Comparison of ENCODE assay signal across 18 cellular contexts in genomic region chr2:8607591-8607990, GRCh38.
A peak's percentile ranks its signal among the peaks of the same experiment; 100 is the strongest.
DNase-seq lines count a peak whose midpoint lies in the region; ATAC-seq, FAIRE-seq and TF ChIP-seq lines count a peak whose summit lies in the region.
"Had no signal": no experiment of that assay in that cellular context is flagged by ENCODE, and none has a peak within 500 bp of the region (broad histone marks: within the 10 kb centered on the region; RNA-seq: fewer than 3 reads in every experiment).

No MANE protein-coding gene starts in this region.

- TF ChIP-seq POLR2A in A549 (IDR thresholded peaks at IDR 0.05; ENCODE audit: low read length) = no peak

- FAIRE-seq in A549 (lab: Jason Lieb, UNC) = no peak
- FAIRE-seq: HTR-8/SVneo, TTC549 had no signal

- peaks cover 24% of the 10 kb centered on the region for H3K4me1 Mint-ChIP-seq in activated T-helper 17 cell treated with anti-CD3 and anti-CD28 coated beads, Interleukin-2, amount 50 U/mL, for 72 hours

- H3K9me3 ChIP-seq in A549 = no peaks in the 10 kb centered on the region

- ATAC-seq in A549 (no peak), HG02970 (IDR thresholded peaks at IDR 0.05; ENCODE audit: low FRiP score, unreplicated experiment) (no peak)
- no peak for ATAC-seq in activated T-helper 17 cell treated with anti-CD3 and anti-CD28 coated beads, Interleukin-2, amount 50 U/mL, for 72 hours (replicated peaks)
- ATAC-seq: foreskin keratinocyte had no signal

- TF ChIP-seq RAD21 in A549 (conservative IDR thresholded peaks at IDR 0.05 in 1 of 2, IDR thresholded peaks at IDR 0.05 in 1 of 2) = no peak

- 74% methylated on average over 5 of the region's 5 CpGs for WGBS in A549 (ENCODE audit: missing lambda C conversion rate)

- peaks cover 43% of the 10 kb centered on the region for H3K4me1 ChIP-seq in A549
- H3K4me1 ChIP-seq: foreskin keratinocyte had no signal

- no peaks in the 10 kb centered on the region for H3K27me3 Mint-ChIP-seq in activated T-helper 17 cell treated with anti-CD3 and anti-CD28 coated beads, Interleukin-2, amount 50 U/mL, for 72 hours
- H3K27me3 Mint-ChIP-seq: CD4-positive, alpha-beta T cell had no signal

- H3K4me3 ChIP-seq in A549 = no peak overlapping the region

- TF ChIP-seq EP300 in A549 (IDR thresholded peaks at IDR 0.05) = no peak

- peak overlapping the region; percentile 35 for H3K4me3 Mint-ChIP-seq in activated T-helper 17 cell treated with anti-CD3 and anti-CD28 coated beads, Interleukin-2, amount 50 U/mL, for 72 hours
- H3K4me3 Mint-ChIP-seq: activated CD8-positive, alpha-beta memory T cell treated with anti-CD3 and anti-CD28 coated beads, Interleukin-2, amount 10 ng/mL, durations not matched to agents 7 days and 5 days; CD4-positive, alpha-beta T cell; stimulated activated memory B cell treated with anti-CD40 and anti-IgM and Interleukin-4, amounts not matched to agents 10 μg/mL and 1 μg/mL and 100 μg/mL, for 72 hours had no signal

- CTCF ChIA-PET in A549 (lab: Yijun Ruan, JAX) = interaction anchor here (0.9 to 1.6 kb wide), 2 partner anchors 16 to 24 kb away, joined by 3 read pairs; no protein-coding TSS in a partner anchor

- no peak for TF ChIP-seq CTCF in A549 (IDR thresholded peaks at IDR 0.05)

- peak overlapping the region; percentile 61 to 74; a peak in 5 of 6 replicates for H3K27ac ChIP-seq in A549
- H3K27ac ChIP-seq: foreskin keratinocyte, RWPE1 had no signal

- H3K4me2 ChIP-seq in A549 = no peak overlapping the region

- in situ Hi-C loops in Caki2 (cut with HindIII; ENCODE audit: low pct_unique_long_range_greater_than_20kb, low sequenced_read_pairs) = no loop called here

- H3K9me3 Mint-ChIP-seq in activated T-helper 17 cell treated with anti-CD3 and anti-CD28 coated beads, Interleukin-2, amount 50 U/mL, for 72 hours = peaks cover 12% of the 10 kb centered on the region

- H3K27ac Mint-ChIP-seq in activated T-helper 17 cell treated with anti-CD3 and anti-CD28 coated beads, Interleukin-2, amount 50 U/mL, for 72 hours = peak overlapping the region; percentile 15
- H3K27ac Mint-ChIP-seq: CD4-positive, alpha-beta T cell; stimulated activated memory B cell treated with anti-CD40 and anti-IgM and Interleukin-4, amounts not matched to agents 10 μg/mL and 1 μg/mL and 100 μg/mL, for 72 hours had no signal

- peak in 1 of 2 experiments; percentile 32 for DNase-seq in A549 (ENCODE audit: low read depth in 1 of 2, low spot score in 1 of 2)
- peak; percentile 25 for DNase-seq in Caki2 (ENCODE audit: low read depth)
- DNase-seq in iris pigment epithelial cell (ENCODE audit: low read depth) = peak; percentile 71
- DNase-seq in NCI-H446 treated with DMSO at 0.1 percent for 48 hours (lab: John Stamatoyannopoulos, UW) = no peak
- DNase-seq in activated naive CD4-positive, alpha-beta T cell treated with Interleukin-2 at 50 U/mL for 16 hours = no peak
- DNase-seq in NCI-H774 (lab: John Stamatoyannopoulos, UW) = no peak
- DNase-seq: activated naive CD8-positive, alpha-beta T cell treated with anti-CD3 and anti-CD28 coated beads, Interleukin-2, amount 50 U/mL, for 24 hours; dermis blood vessel endothelial cell; foreskin keratinocyte; NCI-H226 had no signal

- POLR2A ChIA-PET in A549 (lab: Yijun Ruan, JAX) = interaction anchor here (1.4 kb wide), 1 partner anchor 74 kb away, joined by 3 read pairs; the partner anchor contains the start of gene ID2

- no peaks in the 10 kb centered on the region for H3K36me3 Mint-ChIP-seq in activated T-helper 17 cell treated with anti-CD3 and anti-CD28 coated beads, Interleukin-2, amount 50 U/mL, for 72 hours (ENCODE audit: low read depth)
- H3K36me3 Mint-ChIP-seq: stimulated activated memory B cell treated with anti-CD40 and anti-IgM and Interleukin-4, amounts not matched to agents 10 μg/mL and 1 μg/mL and 100 μg/mL, for 72 hours had no signal

TF ChIP-seq in A549, 52 proteins besides CTCF, POLR2A, EP300 and RAD21:
- TF ChIP-seq RNF2 (IDR thresholded peaks at IDR 0.05; ENCODE audit: borderline replicate concordance, low read depth) = no peak
- TF ChIP-seq NR3C1 (IDR thresholded peaks at IDR 0.05) = no peak
- TF ChIP-seq RARB (CRISPR knock-in tag; IDR thresholded peaks at IDR 0.05) = no peak
- no peak for TF ChIP-seq HES2 (IDR thresholded peaks at IDR 0.05)
- no peak for TF ChIP-seq TFCP2L1 (CRISPR knock-in tag; IDR thresholded peaks at IDR 0.05)
- no peak for TF ChIP-seq ZFP36 (IDR thresholded peaks at IDR 0.05; ENCODE audit: borderline replicate concordance, partially characterized antibody)
- no peak for TF ChIP-seq KDM5A (IDR thresholded peaks at IDR 0.05)
- TF ChIP-seq HEYL (CRISPR knock-in tag; IDR thresholded peaks at IDR 0.05) = no peak
- TF ChIP-seq NFE2L2 (conservative IDR thresholded peaks at IDR 0.05; ENCODE audit: low read length) = no peak
- TF ChIP-seq TP53 (CRISPR knock-in tag; IDR thresholded peaks at IDR 0.05) = no peak
- TF ChIP-seq FOSL2 (IDR thresholded peaks at IDR 0.05) = no peak
- no peak for TF ChIP-seq FOSL2 (CRISPR knock-in tag; IDR thresholded peaks at IDR 0.05)

Comparison
In these comparisons a context has a peak if more than half of its experiments do, and no peak if none do; other contexts are left out.
1. DNase-seq: peak in Caki2 (single experiment) and iris pigment epithelial cell (single experiment); none in NCI-H446 treated with DMSO at 0.1 percent for 48 hours (single experiment), activated naive CD4-positive, alpha-beta T cell treated with Interleukin-2 at 50 U/mL for 16 hours (single experiment) and NCI-H774 (single experiment).